ENCODE assay signal across 9 cellular contexts in the genomic region with DNA sequence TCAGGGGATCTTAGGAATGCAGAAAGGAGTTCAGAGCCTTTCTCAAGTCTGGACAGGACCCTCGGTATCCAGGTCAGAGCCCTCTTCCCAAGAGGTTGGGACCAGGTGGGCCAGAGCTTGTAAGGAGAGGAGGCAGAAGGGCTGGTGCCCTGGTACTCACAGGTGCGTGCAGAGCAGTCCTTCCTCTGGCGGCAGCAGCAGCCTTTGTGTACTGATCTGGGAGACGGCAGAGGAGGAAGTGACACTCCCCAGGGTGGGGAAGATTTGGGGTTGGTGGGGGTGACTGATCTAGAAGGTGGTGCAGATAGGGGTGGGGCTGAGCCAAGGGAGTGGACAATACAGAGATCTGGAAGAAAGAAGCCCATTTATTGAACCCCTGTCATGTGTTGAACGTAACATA. TPM values are rescaled to one million over a fixed set of nuclear protein-coding genes. Genes with fewer than 3 reads are reported as not detected.
DNase-seq lines count a peak whose midpoint lies in the region; ATAC-seq, FAIRE-seq and TF ChIP-seq lines count a peak whose summit lies in the region.
"Had no signal": no experiment of that assay in that cellular context is flagged by ENCODE, and none has a peak within 500 bp of the region (broad histone marks: within the 10 kb centered on the region; RNA-seq: fewer than 3 reads in every experiment).

Gene ITGB7, minus strand, starts transcription at position 210 of the 400 bp plus-strand sequence. CDS start 6,808 bp downstream, outside the sequence.

- peak within 1 kb of the TSS; percentile 82 to 92 (median 89) for H3K4me3 Mint-ChIP-seq in immature natural killer cell

- intact Hi-C loops in upper lobe of right lung (cut with DNase I) (no loop called here), ascending aorta (cut with DNase I) (no loop called here)

- peaks cover 19% of the 10 kb centered on the region for H3K36me3 ChIP-seq in upper lobe of right lung
- H3K36me3 ChIP-seq in ascending aorta: peaks cover 23 to 25% of the 10 kb centered on the region in 2 donors

- H3K36me3 Mint-ChIP-seq in immature natural killer cell: peaks cover 7 to 8% (median 7%) of the 10 kb centered on the region in 3 donors

- H3K9me3 Mint-ChIP-seq in immature natural killer cell: no peaks in the 10 kb centered on the region

- peak; percentile 59 for DNase-seq in GM19239 (ENCODE audit: insufficient read length, low spot score)
- DNase-seq in activated CD4-positive, alpha-beta T cell treated with anti-CD3 and anti-CD28 coated beads for 4 hours: peak; percentile 62
- DNase-seq in immature natural killer cell: peak; percentile 48 to 57 (median 50)
- DNase-seq in upper lobe of right lung: no peak
- DNase-seq in GDM1 (lab: John Stamatoyannopoulos, UW): no peak
- no peak for DNase-seq in HCEC 1CT
- no peak for DNase-seq in ascending aorta (ENCODE audit: low spot score in 2 of 2)

- no peak for TF ChIP-seq CTCF in upper lobe of right lung (IDR thresholded peaks at IDR 0.05)
- no peak for TF ChIP-seq CTCF in ascending aorta (IDR thresholded peaks at IDR 0.05)

- H3K27ac ChIP-seq in upper lobe of right lung (peak within 1 kb of the TSS; percentile 17), ascending aorta (no peak within 1 kb of the TSS)

- H3K27me3 Mint-ChIP-seq in immature natural killer cell (ENCODE audit: low read depth in 3 of 3): peaks cover 0 to 2% (median 0%) of the 10 kb centered on the region in 3 donors

- FAIRE-seq in GM19239 (lab: Jason Lieb, UNC): peak; percentile 87
- FAIRE-seq: TTC549 had no signal

- peaks cover 20% of the 10 kb centered on the region for H3K4me1 ChIP-seq in upper lobe of right lung
- peaks cover 0 to 4% of the 10 kb centered on the region in 2 donors for H3K4me1 ChIP-seq in ascending aorta

- peak within 1 kb of the TSS; percentile 26 for H3K4me3 ChIP-seq in upper lobe of right lung
- H3K4me3 ChIP-seq in ascending aorta: peak within 1 kb of the TSS in 1 of 2 donors; percentile 11

- H3K27ac Mint-ChIP-seq in immature natural killer cell: peak within 1 kb of the TSS; percentile 74 to 96 (median 90)

- H3K4me1 Mint-ChIP-seq in immature natural killer cell: peaks cover 71 to 72% of the 10 kb centered on the region in 2 donors

- no peaks in the 10 kb centered on the region for H3K27me3 ChIP-seq in upper lobe of right lung
- no peaks in the 10 kb centered on the region for H3K27me3 ChIP-seq in ascending aorta

- no peaks in the 10 kb centered on the region for H3K9me3 ChIP-seq in upper lobe of right lung
- no peaks in the 10 kb centered on the region for H3K9me3 ChIP-seq in ascending aorta

- ATAC-seq in HG03196 (IDR thresholded peaks at IDR 0.05; ENCODE audit: unreplicated experiment) (peak; percentile 44), upper lobe of right lung (peak; percentile 31)

RNA-seq across cellular contexts. Expression of gene ITGB7, which starts in this region (rescaled TPM):
- polyA plus RNA-seq in immature natural killer cell: 100 to 1,000 TPM; 289 to 390 (median 389) TPM
- total RNA-seq in upper lobe of right lung: 7.7 TPM
- 1.6 TPM for total RNA-seq in ascending aorta

Comparison
In these comparisons a context has a peak if more than half of its experiments do, and no peak if none do; other contexts are left out.
1. DNase-seq: peak in GM19239 (single experiment), activated CD4-positive, alpha-beta T cell treated with anti-CD3 and anti-CD28 coated beads for 4 hours (2 of 2) and immature natural killer cell (3 of 3); none in upper lobe of right lung (single experiment), GDM1 (single experiment), HCEC 1CT (single experiment) and ascending aorta (0 of 2).